8 cellular contexts compared by ENCODE assay signal in genomic region chr16:19718624-19718965, GRCh38. TPM values are rescaled to one million over a fixed set of nuclear protein-coding genes. Genes with fewer than 3 reads are reported as not detected.
A peak's percentile ranks its signal among the peaks of the same experiment; 100 is the strongest.
DNase-seq lines count a peak whose midpoint lies in the region; ATAC-seq and TF ChIP-seq lines count a peak whose summit lies in the region.

No MANE protein-coding gene starts in this region.

- no peak for DNase-seq in activated naive CD4-positive, alpha-beta T cell treated with anti-CD3 and anti-CD28 coated beads, Interleukin-2, amount 50 U/mL, for 72 hours (ENCODE audit: low spot score in 2 of 2)
- DNase-seq in SJSA1 (ENCODE audit: low read depth in 1 of 2, low spot score in 2 of 2) (no peak), fibroblast of villous mesenchyme (ENCODE audit: low read depth) (no peak), gastrocnemius medialis (no peak), HEK293T (ENCODE audit: extremely low spot score) (no peak), NCI-H187 treated with DMSO at 0.1 percent for 48 hours (lab: John Stamatoyannopoulos, UW) (no peak)
- DNase-seq in activated CD4-positive, CD25-positive, alpha-beta regulatory T cell (lab: John Stamatoyannopoulos, UW): no peak

- no peak for ATAC-seq in activated naive CD4-positive, alpha-beta T cell treated with anti-CD3 and anti-CD28 coated beads, Interleukin-2, amount 50 U/mL, for 72 hours
- peak; percentile 22 to 28 for ATAC-seq in gastrocnemius medialis

- H3K27me3 Mint-ChIP-seq in activated naive CD4-positive, alpha-beta T cell treated with anti-CD3 and anti-CD28 coated beads, Interleukin-2, amount 50 U/mL, for 24 hours: no peaks in the 10 kb centered on the region

- TF ChIP-seq CTCF in fibroblast of villous mesenchyme (IDR thresholded peaks at IDR 0.05; ENCODE audit: insufficient read depth, low read depth, low read length) (no peak), gastrocnemius medialis (IDR thresholded peaks at IDR 0.05 in 4 of 5, conservative IDR thresholded peaks at IDR 0.05 in 1 of 5) (no peak)

- peaks cover 26% of the 10 kb centered on the region for H3K36me3 ChIP-seq in SJSA1
- peaks cover 0 to 12% of the 10 kb centered on the region in 2 donors for H3K36me3 ChIP-seq in gastrocnemius medialis

- peaks cover 38% of the 10 kb centered on the region for H3K4me1 Mint-ChIP-seq in activated naive CD4-positive, alpha-beta T cell treated with anti-CD3 and anti-CD28 coated beads, Interleukin-2, amount 50 U/mL, for 24 hours

- H3K4me3 ChIP-seq in SJSA1: peak overlapping the region; percentile 89
- peak overlapping the region; percentile 94 for H3K4me3 ChIP-seq in fibroblast of villous mesenchyme (ENCODE audit: low read depth, low read length)
- peak overlapping the region; percentile 83 to 95 (median 94) for H3K4me3 ChIP-seq in gastrocnemius medialis

- intact Hi-C loops in gastrocnemius medialis (cut with DNase I; ENCODE audit: low total_unique reads): loop anchor here (1.0 to 5.0 kb wide), 4 partner anchors 20 to 196 kb away; partner anchors contain the start of genes CCP110, GDE1 and VPS35L

- peak overlapping the region; percentile 95 for H3K4me3 Mint-ChIP-seq in activated naive CD4-positive, alpha-beta T cell treated with anti-CD3 and anti-CD28 coated beads, Interleukin-2, amount 50 U/mL, for 24 hours

- in situ Hi-C loops in gastrocnemius medialis (cut with MboI; ENCODE audit: low sequenced_read_pairs in 4 of 4): no loop called here

- CTCF ChIA-PET in HEK293T (lab: Yijun Ruan, JAX): no interaction called here

- no peaks in the 10 kb centered on the region for H3K9me3 ChIP-seq in SJSA1 (replicated peaks)
- H3K9me3 ChIP-seq in gastrocnemius medialis: no peaks in the 10 kb centered on the region

- H3K27ac Mint-ChIP-seq in activated naive CD4-positive, alpha-beta T cell treated with anti-CD3 and anti-CD28 coated beads, Interleukin-2, amount 50 U/mL, for 24 hours: no peak overlapping the region
- H3K27ac Mint-ChIP-seq in activated naive CD4-positive, alpha-beta T cell treated with anti-CD3 and anti-CD28 coated beads, Interleukin-2, amount 50 U/mL, for 72 hours: peak overlapping the region in 1 of 2 donors; percentile 90

- H3K4me1 ChIP-seq in SJSA1 (replicated peaks): peaks cover 14% of the 10 kb centered on the region
- peaks cover 27% of the 10 kb centered on the region in 2 donors for H3K4me1 ChIP-seq in gastrocnemius medialis

- peaks cover 10% of the 10 kb centered on the region for H3K36me3 Mint-ChIP-seq in activated naive CD4-positive, alpha-beta T cell treated with anti-CD3 and anti-CD28 coated beads, Interleukin-2, amount 50 U/mL, for 24 hours
- peaks cover 15 to 20% of the 10 kb centered on the region in 2 donors for H3K36me3 Mint-ChIP-seq in activated naive CD4-positive, alpha-beta T cell treated with anti-CD3 and anti-CD28 coated beads, Interleukin-2, amount 50 U/mL, for 72 hours

- no peaks in the 10 kb centered on the region for H3K9me3 Mint-ChIP-seq in activated naive CD4-positive, alpha-beta T cell treated with anti-CD3 and anti-CD28 coated beads, Interleukin-2, amount 50 U/mL, for 24 hours
- no peaks in the 10 kb centered on the region for H3K9me3 Mint-ChIP-seq in activated naive CD4-positive, alpha-beta T cell treated with anti-CD3 and anti-CD28 coated beads, Interleukin-2, amount 50 U/mL, for 72 hours

- POLR2A ChIA-PET in HEK293T (lab: Yijun Ruan, JAX): interaction anchor here (0.6 to 2.6 kb wide), 3 partner anchors 13 to 166 kb away, joined by 3 to 6 read pairs (median 3); partner anchors contain the start of gene GPRC5B

- H3K27me3 ChIP-seq in SJSA1 (replicated peaks): no peaks in the 10 kb centered on the region
- no peaks in the 10 kb centered on the region for H3K27me3 ChIP-seq in gastrocnemius medialis

- H3K27ac ChIP-seq in SJSA1 (peak overlapping the region; percentile 76; the same call in 1 of the 2 replicates), gastrocnemius medialis (peak overlapping the region in 3 of 4 donors; percentile 86 to 87 (median 87))

- TF ChIP-seq POLR2A in gastrocnemius medialis (IDR thresholded peaks at IDR 0.05): no peak

TF ChIP-seq in HEK293T, 16 proteins besides CTCF, POLR2A, EP300 and RAD21:
- TF ChIP-seq HDGF (IDR thresholded peaks at IDR 0.05; ENCODE audit: borderline replicate concordance) (no peak), PKNOX1 (IDR thresholded peaks at IDR 0.05) (no peak), ELF4 (IDR thresholded peaks at IDR 0.05) (no peak), SUZ12 (IDR thresholded peaks at IDR 0.05) (no peak), ARNT (IDR thresholded peaks at IDR 0.05) (no peak)

RNA-seq across cellular contexts. Expression of gene IQCK, which starts 0.5 kb away (rescaled TPM):
- total RNA-seq in activated naive CD4-positive, alpha-beta T cell treated with anti-CD3 and anti-CD28 coated beads, Interleukin-2, amount 50 U/mL, for 72 hours: 1 to 10 TPM; 2.3 TPM
- total RNA-seq in SJSA1 (2014; rRNA removed; shearing (Covaris generic)): 1.8 and 10.5 TPM in 2 replicates
- 5.2 and 13.4 TPM in 2 replicates for total RNA-seq in fibroblast of villous mesenchyme
- 10 to 100 TPM in 2 of 4 donors, 1 to 10 TPM in 2; 8.3 to 17.3 (median 9.4) TPM for total RNA-seq in gastrocnemius medialis

RNA-seq across cellular contexts. Expression of gene KNOP1, which starts 0.6 kb away (rescaled TPM):
- total RNA-seq in activated naive CD4-positive, alpha-beta T cell treated with anti-CD3 and anti-CD28 coated beads, Interleukin-2, amount 50 U/mL, for 72 hours: 10 to 100 TPM; 18.7 to 23.6 TPM
- total RNA-seq in SJSA1 (2014; rRNA removed; shearing (Covaris generic)): 23.1 and 46.2 TPM in 2 replicates
- 16.8 and 17.3 TPM in 2 replicates for total RNA-seq in fibroblast of villous mesenchyme
- 1 to 10 TPM; 4.1 to 9.2 (median 5.5) TPM for total RNA-seq in gastrocnemius medialis

Comparison
In these comparisons a context has a peak if more than half of its experiments do, and no peak if none do; other contexts are left out.
1. ATAC-seq: peak in gastrocnemius medialis (2 of 2); none in activated naive CD4-positive, alpha-beta T cell treated with anti-CD3 and anti-CD28 coated beads, Interleukin-2, amount 50 U/mL, for 72 hours (0 of 2).
2. Peak in every context shown above with its lines, with median percentiles within 50 percentile points of each other: H3K4me3 ChIP-seq.